ENCODE assay signal across 1 cellular context in the genomic region with DNA sequence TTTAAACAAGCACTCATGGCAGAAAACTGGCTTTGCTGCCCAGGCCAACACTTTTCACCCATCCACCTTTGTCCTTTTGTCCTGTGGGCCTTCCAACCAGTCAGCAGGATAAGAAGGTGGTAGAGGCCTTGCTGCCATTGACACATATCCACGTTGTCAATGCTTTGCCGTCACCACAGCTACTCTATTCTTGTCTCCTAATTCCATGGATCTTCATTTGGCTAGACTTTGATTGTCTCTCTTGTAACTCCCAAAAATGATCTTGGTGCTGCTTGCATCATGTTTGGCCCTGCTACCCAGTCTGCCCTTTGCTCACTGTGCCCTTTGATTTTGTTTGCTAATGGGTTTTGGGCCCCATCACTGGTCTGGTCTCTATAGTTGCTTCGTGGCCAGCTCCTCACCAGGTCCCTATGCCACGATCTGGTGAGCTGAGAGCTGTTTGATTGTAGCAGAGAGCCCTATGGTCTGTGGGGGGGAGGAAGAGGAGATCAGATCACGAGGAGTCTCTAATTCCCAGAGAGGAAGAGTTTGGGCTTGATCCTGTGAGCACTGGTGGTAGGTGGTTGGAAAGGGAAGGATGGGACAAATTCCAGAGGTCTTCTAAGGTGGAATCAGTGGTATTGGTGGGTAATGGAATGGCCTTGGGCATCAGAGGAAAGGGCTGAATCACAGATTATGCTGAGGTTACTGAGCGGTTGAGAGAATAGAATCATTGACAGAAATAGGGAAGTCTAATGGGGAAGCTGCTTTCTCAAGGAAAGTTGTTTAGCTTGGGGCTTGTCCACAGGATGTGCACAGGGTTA.
A peak's percentile ranks its signal among the peaks of the same experiment; 100 is the strongest.
TF ChIP-seq lines count a peak whose summit lies in the region.

No MANE protein-coding gene starts in this region.

TF ChIP-seq in HepG2, 621 proteins besides CTCF, POLR2A, EP300 and RAD21 (continued from another document and continues in another):
- TF ChIP-seq, protein P1, sequence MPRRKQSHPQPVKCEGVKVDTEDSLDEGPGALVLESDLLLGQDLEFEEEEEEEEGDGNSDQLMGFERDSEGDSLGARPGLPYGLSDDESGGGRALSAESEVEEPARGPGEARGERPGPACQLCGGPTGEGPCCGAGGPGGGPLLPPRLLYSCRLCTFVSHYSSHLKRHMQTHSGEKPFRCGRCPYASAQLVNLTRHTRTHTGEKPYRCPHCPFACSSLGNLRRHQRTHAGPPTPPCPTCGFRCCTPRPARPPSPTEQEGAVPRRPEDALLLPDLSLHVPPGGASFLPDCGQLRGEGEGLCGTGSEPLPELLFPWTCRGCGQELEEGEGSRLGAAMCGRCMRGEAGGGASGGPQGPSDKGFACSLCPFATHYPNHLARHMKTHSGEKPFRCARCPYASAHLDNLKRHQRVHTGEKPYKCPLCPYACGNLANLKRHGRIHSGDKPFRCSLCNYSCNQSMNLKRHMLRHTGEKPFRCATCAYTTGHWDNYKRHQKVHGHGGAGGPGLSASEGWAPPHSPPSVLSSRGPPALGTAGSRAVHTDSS (CRISPR knock-in tag; conservative IDR thresholded peaks at IDR 0.05), result no peak
- TF ChIP-seq ZNF83 (CRISPR knock-in tag; IDR thresholded peaks at IDR 0.05; ENCODE audit: borderline replicate concordance) (no peak), SSRP1 (CRISPR knock-in tag; IDR thresholded peaks at IDR 0.05) (no peak), CREB1 (IDR thresholded peaks at IDR 0.05) (no peak), CREB1 (CRISPR knock-in tag; IDR thresholded peaks at IDR 0.05) (no peak), REPIN1 (CRISPR knock-in tag; IDR thresholded peaks at IDR 0.05; ENCODE audit: borderline replicate concordance, low read depth) (no peak), MXI1 (IDR thresholded peaks at IDR 0.05; ENCODE audit: borderline replicate concordance, low read depth, low read length) (no peak), JARID2 (CRISPR knock-in tag; IDR thresholded peaks at IDR 0.05; ENCODE audit: insufficient replicate concordance) (no peak), SKI (IDR thresholded peaks at IDR 0.05; ENCODE audit: partially characterized antibody) (no peak), RAD51 (IDR thresholded peaks at IDR 0.05; ENCODE audit: borderline replicate concordance) (no peak), ZNF484 (CRISPR knock-in tag; IDR thresholded peaks at IDR 0.05; ENCODE audit: borderline replicate concordance, low read depth) (no peak), ZNF850 (CRISPR knock-in tag; conservative IDR thresholded peaks at IDR 0.05) (no peak), CHD4 (IDR thresholded peaks at IDR 0.05; ENCODE audit: borderline replicate concordance, low read length) (no peak), MED1 (CRISPR knock-in tag; IDR thresholded peaks at IDR 0.05) (peak; percentile 55; the same call in 1 of the 2 replicates), ZNF614 (CRISPR knock-in tag; IDR thresholded peaks at IDR 0.05; ENCODE audit: borderline replicate concordance) (no peak), ZNF432 (CRISPR knock-in tag; IDR thresholded peaks at IDR 0.05; ENCODE audit: borderline replicate concordance) (no peak), ZSCAN22 (CRISPR knock-in tag; IDR thresholded peaks at IDR 0.05) (no peak), ZFY (CRISPR knock-in tag; IDR thresholded peaks at IDR 0.05) (peak; percentile 17; the same call in 1 of the 2 replicates), FOXC1 (CRISPR knock-in tag; IDR thresholded peaks at IDR 0.05; ENCODE audit: borderline replicate concordance) (peak; percentile 57), HDAC6 (IDR thresholded peaks at IDR 0.05; ENCODE audit: low read depth, low read length) (no peak), ZNF382 (CRISPR knock-in tag; IDR thresholded peaks at IDR 0.05; ENCODE audit: borderline replicate concordance) (no peak), IKZF4 (CRISPR knock-in tag; IDR thresholded peaks at IDR 0.05; ENCODE audit: borderline replicate concordance, low read depth, not compliant biosample characterization) (no peak), ZNF367 (CRISPR knock-in tag; IDR thresholded peaks at IDR 0.05; ENCODE audit: borderline replicate concordance) (no peak), KDM2A (CRISPR knock-in tag; IDR thresholded peaks at IDR 0.05; ENCODE audit: borderline replicate concordance, low read depth) (no peak), CBX5 (CRISPR knock-in tag; IDR thresholded peaks at IDR 0.05; ENCODE audit: borderline replicate concordance) (no peak), SRF (IDR thresholded peaks at IDR 0.05; ENCODE audit: low read depth, low read length) (no peak), SOX6 (IDR thresholded peaks at IDR 0.05) (no peak), SOX6 (CRISPR knock-in tag; IDR thresholded peaks at IDR 0.05) (peak; percentile 63), HNRNPK (IDR thresholded peaks at IDR 0.05; ENCODE audit: low read depth, low read length, poor library complexity, severe bottlenecking) (no peak), KLF12 (CRISPR knock-in tag; IDR thresholded peaks at IDR 0.05; ENCODE audit: borderline replicate concordance) (no peak), ZBTB3 (CRISPR knock-in tag; IDR thresholded peaks at IDR 0.05; ENCODE audit: borderline replicate concordance, low read depth) (no peak), SALL1 (CRISPR knock-in tag; IDR thresholded peaks at IDR 0.05) (peak; percentile 84), ZFYVE20 (CRISPR knock-in tag; IDR thresholded peaks at IDR 0.05; ENCODE audit: borderline replicate concordance, low read depth) (no peak), RFXANK (CRISPR knock-in tag; IDR thresholded peaks at IDR 0.05) (no peak), ZNF205 (CRISPR knock-in tag; IDR thresholded peaks at IDR 0.05) (no peak), SRY (CRISPR knock-in tag; IDR thresholded peaks at IDR 0.05) (no peak), MBD4 (IDR thresholded peaks at IDR 0.05; ENCODE audit: borderline replicate concordance, low read length) (no peak), CBX1 (IDR thresholded peaks at IDR 0.05; ENCODE audit: low read depth) (no peak), ZKSCAN5 (CRISPR knock-in tag; IDR thresholded peaks at IDR 0.05) (no peak), KMT2A (CRISPR knock-in tag; IDR thresholded peaks at IDR 0.05) (no peak), MLLT10 (CRISPR knock-in tag; IDR thresholded peaks at IDR 0.05) (no peak)
- TF ChIP-seq, protein P2, sequence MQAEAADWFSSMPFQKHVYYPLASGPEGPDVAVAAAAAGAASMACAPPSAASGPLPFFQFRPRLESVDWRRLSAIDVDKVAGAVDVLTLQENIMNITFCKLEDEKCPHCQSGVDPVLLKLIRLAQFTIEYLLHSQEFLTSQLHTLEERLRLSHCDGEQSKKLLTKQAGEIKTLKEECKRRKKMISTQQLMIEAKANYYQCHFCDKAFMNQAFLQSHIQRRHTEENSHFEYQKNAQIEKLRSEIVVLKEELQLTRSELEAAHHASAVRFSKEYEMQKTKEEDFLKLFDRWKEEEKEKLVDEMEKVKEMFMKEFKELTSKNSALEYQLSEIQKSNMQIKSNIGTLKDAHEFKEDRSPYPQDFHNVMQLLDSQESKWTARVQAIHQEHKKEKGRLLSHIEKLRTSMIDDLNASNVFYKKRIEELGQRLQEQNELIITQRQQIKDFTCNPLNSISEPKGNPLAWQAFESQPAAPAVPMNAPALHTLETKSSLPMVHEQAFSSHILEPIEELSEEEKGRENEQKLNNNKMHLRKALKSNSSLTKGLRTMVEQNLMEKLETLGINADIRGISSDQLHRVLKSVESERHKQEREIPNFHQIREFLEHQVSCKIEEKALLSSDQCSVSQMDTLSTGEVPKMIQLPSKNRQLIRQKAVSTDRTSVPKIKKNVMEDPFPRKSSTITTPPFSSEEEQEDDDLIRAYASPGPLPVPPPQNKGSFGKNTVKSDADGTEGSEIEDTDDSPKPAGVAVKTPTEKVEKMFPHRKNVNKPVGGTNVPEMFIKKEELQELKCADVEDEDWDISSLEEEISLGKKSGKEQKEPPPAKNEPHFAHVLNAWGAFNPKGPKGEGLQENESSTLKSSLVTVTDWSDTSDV (CRISPR knock-in tag; IDR thresholded peaks at IDR 0.05), result no peak
- TF ChIP-seq, protein P3, sequence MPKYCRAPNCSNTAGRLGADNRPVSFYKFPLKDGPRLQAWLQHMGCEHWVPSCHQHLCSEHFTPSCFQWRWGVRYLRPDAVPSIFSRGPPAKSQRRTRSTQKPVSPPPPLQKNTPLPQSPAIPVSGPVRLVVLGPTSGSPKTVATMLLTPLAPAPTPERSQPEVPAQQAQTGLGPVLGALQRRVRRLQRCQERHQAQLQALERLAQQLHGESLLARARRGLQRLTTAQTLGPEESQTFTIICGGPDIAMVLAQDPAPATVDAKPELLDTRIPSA (CRISPR knock-in tag; IDR thresholded peaks at IDR 0.05; ENCODE audit: borderline replicate concordance), result no peak
- TF ChIP-seq, protein P4, sequence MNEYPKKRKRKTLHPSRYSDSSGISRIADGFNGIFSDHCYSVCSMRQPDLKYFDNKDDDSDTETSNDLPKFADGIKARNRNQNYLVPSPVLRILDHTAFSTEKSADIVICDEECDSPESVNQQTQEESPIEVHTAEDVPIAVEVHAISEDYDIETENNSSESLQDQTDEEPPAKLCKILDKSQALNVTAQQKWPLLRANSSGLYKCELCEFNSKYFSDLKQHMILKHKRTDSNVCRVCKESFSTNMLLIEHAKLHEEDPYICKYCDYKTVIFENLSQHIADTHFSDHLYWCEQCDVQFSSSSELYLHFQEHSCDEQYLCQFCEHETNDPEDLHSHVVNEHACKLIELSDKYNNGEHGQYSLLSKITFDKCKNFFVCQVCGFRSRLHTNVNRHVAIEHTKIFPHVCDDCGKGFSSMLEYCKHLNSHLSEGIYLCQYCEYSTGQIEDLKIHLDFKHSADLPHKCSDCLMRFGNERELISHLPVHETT (CRISPR knock-in tag; conservative IDR thresholded peaks at IDR 0.05), result no peak
- TF ChIP-seq, protein P5, sequence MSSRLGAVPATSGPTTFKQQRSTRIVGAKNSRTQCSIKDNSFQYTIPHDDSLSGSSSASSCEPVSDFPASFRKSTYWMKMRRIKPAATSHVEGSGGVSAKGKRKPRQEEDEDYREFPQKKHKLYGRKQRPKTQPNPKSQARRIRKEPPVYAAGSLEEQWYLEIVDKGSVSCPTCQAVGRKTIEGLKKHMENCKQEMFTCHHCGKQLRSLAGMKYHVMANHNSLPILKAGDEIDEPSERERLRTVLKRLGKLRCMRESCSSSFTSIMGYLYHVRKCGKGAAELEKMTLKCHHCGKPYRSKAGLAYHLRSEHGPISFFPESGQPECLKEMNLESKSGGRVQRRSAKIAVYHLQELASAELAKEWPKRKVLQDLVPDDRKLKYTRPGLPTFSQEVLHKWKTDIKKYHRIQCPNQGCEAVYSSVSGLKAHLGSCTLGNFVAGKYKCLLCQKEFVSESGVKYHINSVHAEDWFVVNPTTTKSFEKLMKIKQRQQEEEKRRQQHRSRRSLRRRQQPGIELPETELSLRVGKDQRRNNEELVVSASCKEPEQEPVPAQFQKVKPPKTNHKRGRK (CRISPR knock-in tag; IDR thresholded peaks at IDR 0.05), result no peak
- TF ChIP-seq, protein P6, sequence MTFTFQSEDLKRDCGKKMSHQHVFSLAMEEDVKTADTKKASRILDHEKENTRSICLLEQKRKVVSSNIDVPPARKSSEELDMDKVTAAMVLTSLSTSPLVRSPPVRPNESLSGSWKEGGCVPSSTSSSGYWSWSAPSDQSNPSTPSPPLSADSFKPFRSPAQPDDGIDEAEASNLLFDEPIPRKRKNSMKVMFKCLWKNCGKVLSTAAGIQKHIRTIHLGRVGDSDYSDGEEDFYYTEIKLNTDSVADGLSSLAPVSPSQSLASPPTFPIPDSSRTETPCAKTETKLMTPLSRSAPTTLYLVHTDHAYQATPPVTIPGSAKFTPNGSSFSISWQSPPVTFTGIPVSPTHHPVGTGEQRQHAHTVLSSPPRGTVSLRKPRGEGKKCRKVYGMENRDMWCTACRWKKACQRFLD (CRISPR knock-in tag; IDR thresholded peaks at IDR 0.05; ENCODE audit: borderline replicate concordance), result no peak
- TF ChIP-seq, protein P7, sequence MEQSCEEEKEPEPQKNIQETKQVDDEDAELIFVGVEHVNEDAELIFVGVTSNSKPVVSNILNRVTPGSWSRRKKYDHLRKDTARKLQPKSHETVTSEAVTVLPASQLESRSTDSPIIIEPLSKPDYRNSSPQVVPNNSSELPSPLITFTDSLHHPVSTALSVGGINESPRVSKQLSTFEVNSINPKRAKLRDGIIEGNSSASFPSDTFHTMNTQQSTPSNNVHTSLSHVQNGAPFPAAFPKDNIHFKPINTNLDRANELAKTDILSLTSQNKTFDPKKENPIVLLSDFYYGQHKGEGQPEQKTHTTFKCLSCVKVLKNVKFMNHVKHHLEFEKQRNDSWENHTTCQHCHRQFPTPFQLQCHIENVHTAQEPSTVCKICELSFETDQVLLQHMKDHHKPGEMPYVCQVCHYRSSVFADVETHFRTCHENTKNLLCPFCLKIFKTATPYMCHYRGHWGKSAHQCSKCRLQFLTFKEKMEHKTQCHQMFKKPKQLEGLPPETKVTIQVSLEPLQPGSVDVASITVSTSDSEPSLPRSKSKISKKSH (CRISPR knock-in tag; IDR thresholded peaks at IDR 0.05; ENCODE audit: borderline replicate concordance), result no peak
- TF ChIP-seq, protein P8, sequence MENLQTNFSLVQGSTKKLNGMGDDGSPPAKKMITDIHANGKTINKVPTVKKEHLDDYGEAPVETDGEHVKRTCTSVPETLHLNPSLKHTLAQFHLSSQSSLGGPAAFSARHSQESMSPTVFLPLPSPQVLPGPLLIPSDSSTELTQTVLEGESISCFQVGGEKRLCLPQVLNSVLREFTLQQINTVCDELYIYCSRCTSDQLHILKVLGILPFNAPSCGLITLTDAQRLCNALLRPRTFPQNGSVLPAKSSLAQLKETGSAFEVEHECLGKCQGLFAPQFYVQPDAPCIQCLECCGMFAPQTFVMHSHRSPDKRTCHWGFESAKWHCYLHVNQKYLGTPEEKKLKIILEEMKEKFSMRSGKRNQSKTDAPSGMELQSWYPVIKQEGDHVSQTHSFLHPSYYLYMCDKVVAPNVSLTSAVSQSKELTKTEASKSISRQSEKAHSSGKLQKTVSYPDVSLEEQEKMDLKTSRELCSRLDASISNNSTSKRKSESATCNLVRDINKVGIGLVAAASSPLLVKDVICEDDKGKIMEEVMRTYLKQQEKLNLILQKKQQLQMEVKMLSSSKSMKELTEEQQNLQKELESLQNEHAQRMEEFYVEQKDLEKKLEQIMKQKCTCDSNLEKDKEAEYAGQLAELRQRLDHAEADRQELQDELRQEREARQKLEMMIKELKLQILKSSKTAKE (CRISPR knock-in tag; IDR thresholded peaks at IDR 0.05; ENCODE audit: borderline replicate concordance), result peak; percentile 36; the same call in 1 of the 2 replicates
- TF ChIP-seq, protein P9, sequence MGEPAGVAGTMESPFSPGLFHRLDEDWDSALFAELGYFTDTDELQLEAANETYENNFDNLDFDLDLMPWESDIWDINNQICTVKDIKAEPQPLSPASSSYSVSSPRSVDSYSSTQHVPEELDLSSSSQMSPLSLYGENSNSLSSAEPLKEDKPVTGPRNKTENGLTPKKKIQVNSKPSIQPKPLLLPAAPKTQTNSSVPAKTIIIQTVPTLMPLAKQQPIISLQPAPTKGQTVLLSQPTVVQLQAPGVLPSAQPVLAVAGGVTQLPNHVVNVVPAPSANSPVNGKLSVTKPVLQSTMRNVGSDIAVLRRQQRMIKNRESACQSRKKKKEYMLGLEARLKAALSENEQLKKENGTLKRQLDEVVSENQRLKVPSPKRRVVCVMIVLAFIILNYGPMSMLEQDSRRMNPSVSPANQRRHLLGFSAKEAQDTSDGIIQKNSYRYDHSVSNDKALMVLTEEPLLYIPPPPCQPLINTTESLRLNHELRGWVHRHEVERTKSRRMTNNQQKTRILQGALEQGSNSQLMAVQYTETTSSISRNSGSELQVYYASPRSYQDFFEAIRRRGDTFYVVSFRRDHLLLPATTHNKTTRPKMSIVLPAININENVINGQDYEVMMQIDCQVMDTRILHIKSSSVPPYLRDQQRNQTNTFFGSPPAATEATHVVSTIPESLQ (CRISPR knock-in tag; conservative IDR thresholded peaks at IDR 0.05), result no peak
